1 cellular context compared by ENCODE assay signal in the genomic region with DNA sequence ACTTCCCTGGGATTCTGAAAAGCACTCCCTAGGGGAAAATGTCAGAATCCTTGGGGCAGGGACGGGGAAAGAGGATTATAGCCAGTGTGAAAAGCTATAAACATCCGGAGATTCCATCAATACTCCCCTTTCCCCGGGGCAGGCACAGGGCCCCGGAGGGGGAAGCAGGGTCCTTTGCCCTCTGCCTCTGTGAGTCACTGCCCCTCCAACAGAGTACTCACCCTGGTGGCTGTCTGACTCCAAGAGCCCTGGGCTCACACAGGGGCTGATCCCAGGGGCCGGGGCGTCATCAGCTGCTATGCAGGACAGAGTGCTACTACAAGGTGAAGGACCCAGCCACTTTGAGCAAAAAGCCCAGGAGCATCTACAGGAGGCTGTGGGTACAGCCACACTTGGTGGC.
TF ChIP-seq lines count a peak whose summit lies in the region.

No MANE protein-coding gene starts in this region.

TF ChIP-seq in WTC11, 78 proteins besides CTCF, POLR2A, EP300 and RAD21 (continued from another document):
- TF ChIP-seq, protein P1, sequence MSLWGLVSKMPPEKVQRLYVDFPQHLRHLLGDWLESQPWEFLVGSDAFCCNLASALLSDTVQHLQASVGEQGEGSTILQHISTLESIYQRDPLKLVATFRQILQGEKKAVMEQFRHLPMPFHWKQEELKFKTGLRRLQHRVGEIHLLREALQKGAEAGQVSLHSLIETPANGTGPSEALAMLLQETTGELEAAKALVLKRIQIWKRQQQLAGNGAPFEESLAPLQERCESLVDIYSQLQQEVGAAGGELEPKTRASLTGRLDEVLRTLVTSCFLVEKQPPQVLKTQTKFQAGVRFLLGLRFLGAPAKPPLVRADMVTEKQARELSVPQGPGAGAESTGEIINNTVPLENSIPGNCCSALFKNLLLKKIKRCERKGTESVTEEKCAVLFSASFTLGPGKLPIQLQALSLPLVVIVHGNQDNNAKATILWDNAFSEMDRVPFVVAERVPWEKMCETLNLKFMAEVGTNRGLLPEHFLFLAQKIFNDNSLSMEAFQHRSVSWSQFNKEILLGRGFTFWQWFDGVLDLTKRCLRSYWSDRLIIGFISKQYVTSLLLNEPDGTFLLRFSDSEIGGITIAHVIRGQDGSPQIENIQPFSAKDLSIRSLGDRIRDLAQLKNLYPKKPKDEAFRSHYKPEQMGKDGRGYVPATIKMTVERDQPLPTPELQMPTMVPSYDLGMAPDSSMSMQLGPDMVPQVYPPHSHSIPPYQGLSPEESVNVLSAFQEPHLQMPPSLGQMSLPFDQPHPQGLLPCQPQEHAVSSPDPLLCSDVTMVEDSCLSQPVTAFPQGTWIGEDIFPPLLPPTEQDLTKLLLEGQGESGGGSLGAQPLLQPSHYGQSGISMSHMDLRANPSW (CRISPR knock-in tag; conservative IDR thresholded peaks at IDR 0.05; ENCODE audit: low read depth), result no peak
- TF ChIP-seq NR2C2 (CRISPR knock-in tag; IDR thresholded peaks at IDR 0.05) (no peak), PRRX2 (CRISPR knock-in tag; IDR thresholded peaks at IDR 0.05) (no peak)
- TF ChIP-seq, protein P2, sequence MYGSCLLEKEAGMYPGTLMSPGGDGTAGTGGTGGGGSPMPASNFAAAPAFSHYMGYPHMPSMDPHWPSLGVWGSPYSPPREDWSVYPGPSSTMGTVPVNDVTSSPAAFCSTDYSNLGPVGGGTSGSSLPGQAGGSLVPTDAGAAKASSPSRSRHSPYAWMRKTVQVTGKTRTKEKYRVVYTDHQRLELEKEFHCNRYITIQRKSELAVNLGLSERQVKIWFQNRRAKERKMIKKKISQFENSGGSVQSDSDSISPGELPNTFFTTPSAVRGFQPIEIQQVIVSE (CRISPR knock-in tag; IDR thresholded peaks at IDR 0.05; ENCODE audit: borderline replicate concordance), result no peak
